In the genomic region with DNA sequence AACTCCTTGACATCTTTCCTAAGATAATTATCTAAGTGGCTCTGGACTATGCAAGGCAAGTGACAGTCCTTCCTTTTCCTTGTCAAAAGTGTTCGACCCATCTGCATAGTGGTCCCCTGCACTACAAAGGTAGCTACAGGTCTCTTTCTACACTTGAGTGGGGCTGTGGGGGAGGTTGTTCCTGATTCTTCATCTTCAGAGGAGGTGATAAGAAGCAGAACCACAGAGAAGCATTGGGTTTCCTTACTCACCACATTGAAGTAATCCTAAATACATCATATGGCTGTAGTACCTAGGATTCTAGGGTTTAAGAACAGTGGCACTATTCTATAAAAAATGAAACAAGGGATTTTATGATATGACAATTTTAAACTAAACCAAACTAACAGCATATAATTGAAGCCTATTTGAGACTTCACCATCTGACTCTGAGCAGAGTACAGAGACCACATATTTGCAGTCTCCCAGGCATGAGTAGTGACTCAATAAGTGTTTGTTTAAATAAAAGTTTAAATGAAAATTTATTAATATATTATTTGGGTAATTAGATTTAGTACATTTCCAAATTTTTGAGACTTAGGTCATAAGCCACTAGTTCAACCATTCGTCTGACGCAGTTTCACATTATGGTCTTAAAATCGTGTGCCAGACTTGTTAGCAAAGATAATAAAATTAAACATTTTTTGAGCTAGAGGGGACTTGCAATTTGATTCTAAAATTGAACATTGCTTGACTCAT, we compare ENCODE assay signal across 1 cellular context.
TF ChIP-seq lines count a peak whose summit lies in the region.

No MANE protein-coding gene starts in this region.

TF ChIP-seq in IMR-90, 13 proteins besides CTCF, POLR2A, EP300 and RAD21:
- TF ChIP-seq BHLHE40 (IDR thresholded peaks at IDR 0.05; ENCODE audit: low read depth, low read length), result no peak
- no peak for TF ChIP-seq FOS (IDR thresholded peaks at IDR 0.05; ENCODE audit: low read depth, low read length)
- TF ChIP-seq, protein P1, sequence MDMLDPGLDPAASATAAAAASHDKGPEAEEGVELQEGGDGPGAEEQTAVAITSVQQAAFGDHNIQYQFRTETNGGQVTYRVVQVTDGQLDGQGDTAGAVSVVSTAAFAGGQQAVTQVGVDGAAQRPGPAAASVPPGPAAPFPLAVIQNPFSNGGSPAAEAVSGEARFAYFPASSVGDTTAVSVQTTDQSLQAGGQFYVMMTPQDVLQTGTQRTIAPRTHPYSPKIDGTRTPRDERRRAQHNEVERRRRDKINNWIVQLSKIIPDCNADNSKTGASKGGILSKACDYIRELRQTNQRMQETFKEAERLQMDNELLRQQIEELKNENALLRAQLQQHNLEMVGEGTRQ (IDR thresholded peaks at IDR 0.05; ENCODE audit: low read depth, low read length), result no peak
- no peak for TF ChIP-seq RFX5 (IDR thresholded peaks at IDR 0.05; ENCODE audit: low read depth, low read length)
- TF ChIP-seq SMC3 (IDR thresholded peaks at IDR 0.05; ENCODE audit: low read depth, low read length), result no peak
TF ChIP-seq in IMR-90: peak in this region for 0.
